In genomic region chr12:131896080-131896810, GRCh38 we compare ENCODE assay signal across 8 cellular contexts.
DNase-seq lines count a peak whose midpoint lies in the region; ATAC-seq and TF ChIP-seq lines count a peak whose summit lies in the region.

No MANE protein-coding gene starts in this region.

- no peak for TF ChIP-seq CTCF in GM12864 (IDR thresholded peaks at IDR 0.05; ENCODE audit: low read depth, low read length, missing control alignments)

- H3K4me1 Mint-ChIP-seq in central memory CD8-positive, alpha-beta T cell, result peaks cover 29% of the 10 kb centered on the region

- peaks cover 7% of the 10 kb centered on the region for H3K36me3 Mint-ChIP-seq in central memory CD8-positive, alpha-beta T cell (ENCODE audit: insufficient read depth)

- ATAC-seq in HG02759 (IDR thresholded peaks at IDR 0.05; ENCODE audit: unreplicated experiment), result peak; percentile 68
- peak; percentile 48 for ATAC-seq in central memory CD8-positive, alpha-beta T cell (replicated peaks; ENCODE audit: extremely low read depth, poor library complexity, severe bottlenecking)

- peak overlapping the region; percentile 76 for H3K27ac Mint-ChIP-seq in central memory CD8-positive, alpha-beta T cell (ENCODE audit: low read depth)

- H3K4me3 Mint-ChIP-seq in central memory CD8-positive, alpha-beta T cell, result peak overlapping the region; percentile 84

- no peaks in the 10 kb centered on the region for H3K9me3 Mint-ChIP-seq in central memory CD8-positive, alpha-beta T cell

- H3K27me3 Mint-ChIP-seq in central memory CD8-positive, alpha-beta T cell, result no peaks in the 10 kb centered on the region

- peak overlapping the region; percentile 71 for H3K4me3 ChIP-seq in GM12864 (ENCODE audit: low read depth, low read length)

- DNase-seq in GM12864 (ENCODE audit: low read depth) (no peak), NCI-H1417 treated with DMSO at 0.1 percent for 48 hours (lab: John Stamatoyannopoulos, UW) (peak; percentile 27), islet precursor cell (peak; percentile 99), smooth muscle cell of the brain vasculature (ENCODE audit: low read depth, low spot score) (peak; percentile 70)
- peak; percentile 26 to 50 (median 40) for DNase-seq in activated CD4-positive, CD25-positive, alpha-beta regulatory T cell (lab: John Stamatoyannopoulos, UW)
- peak; percentile 18 to 47 for DNase-seq in central memory CD8-positive, alpha-beta T cell (ENCODE audit: low spot score in 2 of 2)
- DNase-seq in NK-92 treated with Interleukin-12 subunit alpha and Interleukin-12 subunit beta, amount 100 ng/mL, for 24 hours (lab: John Stamatoyannopoulos, UW), result no peak

Comparison
In these comparisons a context has a peak if more than half of its experiments do, and no peak if none do; other contexts are left out.
1. DNase-seq: peak in NCI-H1417 treated with DMSO at 0.1 percent for 48 hours (single experiment), activated CD4-positive, CD25-positive, alpha-beta regulatory T cell (4 of 4), central memory CD8-positive, alpha-beta T cell (2 of 2), islet precursor cell (single experiment) and smooth muscle cell of the brain vasculature (single experiment); none in GM12864 (single experiment) and NK-92 treated with Interleukin-12 subunit alpha and Interleukin-12 subunit beta, amount 100 ng/mL, for 24 hours (single experiment).